11 cellular contexts compared by ENCODE assay signal in genomic region chr5:40615586-40616193, GRCh38.
DNase-seq lines count a peak whose midpoint lies in the region; ATAC-seq and TF ChIP-seq lines count a peak whose summit lies in the region.
"Had no signal": no experiment of that assay in that cellular context is flagged by ENCODE, and none has a peak within 500 bp of the region (broad histone marks: within the 10 kb centered on the region; RNA-seq: fewer than 3 reads in every experiment).

No MANE protein-coding gene starts in this region.

- H3K4me1 ChIP-seq in GM23338 (ENCODE audit: insufficient read depth): no peaks in the 10 kb centered on the region

- no peaks in the 10 kb centered on the region for H3K27me3 Mint-ChIP-seq in activated CD8-positive, alpha-beta T cell treated with anti-CD3 and anti-CD28 coated beads for 36 hours
- H3K27me3 Mint-ChIP-seq in GM23338 (ENCODE audit: insufficient read depth, low read depth, poor library complexity): no peaks in the 10 kb centered on the region

- H3K27me3 ChIP-seq in HL-60 (ENCODE audit: insufficient read depth, poor library complexity, severe bottlenecking) (no peaks in the 10 kb centered on the region), GM23338 (ENCODE audit: insufficient read depth) (no peaks in the 10 kb centered on the region)

- intact Hi-C loops in activated CD8-positive, alpha-beta T cell treated with anti-CD3 and anti-CD28 coated beads for 36 hours (cut with micrococcal nuclease): no loop called here
- intact Hi-C loops in left colon (cut with DNase I, micrococcal nuclease): no loop called here

- peak; percentile 49 for ATAC-seq in activated CD8-positive, alpha-beta T cell treated with anti-CD3 and anti-CD28 coated beads for 36 hours
- peak; percentile 93 for ATAC-seq in left colon
- no peak for ATAC-seq in HG02759 (IDR thresholded peaks at IDR 0.05; ENCODE audit: unreplicated experiment)
- ATAC-seq in GM23338: no peak
- no peak for ATAC-seq in HG02623 (IDR thresholded peaks at IDR 0.05; ENCODE audit: unreplicated experiment)

- no peaks in the 10 kb centered on the region for H4K20me1 ChIP-seq in GM23338 (replicated peaks; ENCODE audit: insufficient read depth)

- no peaks in the 10 kb centered on the region for H3F3A ChIP-seq in GM23338 (replicated peaks; ENCODE audit: low read depth)

- peak overlapping the region; percentile 56 for H3K27ac Mint-ChIP-seq in activated CD8-positive, alpha-beta T cell treated with anti-CD3 and anti-CD28 coated beads for 36 hours
- no peak overlapping the region for H3K27ac Mint-ChIP-seq in GM23338

- no peak overlapping the region; the same call in 1 of the 2 replicates for H3K4me3 ChIP-seq in HL-60 (replicated peaks; ENCODE audit: insufficient read depth, low read length)
- no peak overlapping the region for H3K4me3 ChIP-seq in GM23338

- H3K36me3 Mint-ChIP-seq in activated CD8-positive, alpha-beta T cell treated with anti-CD3 and anti-CD28 coated beads for 36 hours (ENCODE audit: low read depth): no peaks in the 10 kb centered on the region
- H3K36me3 Mint-ChIP-seq in GM23338 (ENCODE audit: low read depth): no peaks in the 10 kb centered on the region

- no peaks in the 10 kb centered on the region for H3K79me2 ChIP-seq in GM23338 (replicated peaks; ENCODE audit: insufficient read depth)

- peak overlapping the region; percentile 34 for H3K4me3 Mint-ChIP-seq in activated CD8-positive, alpha-beta T cell treated with anti-CD3 and anti-CD28 coated beads for 36 hours
- no peak overlapping the region for H3K4me3 Mint-ChIP-seq in GM23338

- TF ChIP-seq CTCF in HL-60 (IDR thresholded peaks at IDR 0.05; ENCODE audit: insufficient read depth, low read length) (no peak), GM23338 (conservative IDR thresholded peaks at IDR 0.05; ENCODE audit: low read depth in 2 of 2) (no peak)
- no peak for TF ChIP-seq CTCF in activated CD8-positive, alpha-beta T cell treated with anti-CD3 and anti-CD28 coated beads for 36 hours (IDR thresholded peaks at IDR 0.05)

- no peaks in the 10 kb centered on the region for H3K9me2 ChIP-seq in GM23338 (ENCODE audit: insufficient read depth)

- H3K36me3 ChIP-seq in GM23338 (ENCODE audit: insufficient read depth): no peaks in the 10 kb centered on the region

- CTCF ChIA-PET in activated CD8-positive, alpha-beta T cell treated with anti-CD3 and anti-CD28 coated beads for 36 hours (lab: Charles Lee): interaction anchor here (0.6 to 1.3 kb wide), 4 partner anchors 14 to 667 kb away, joined by 3 to 5 read pairs (median 4); no protein-coding TSS in a partner anchor

- H3K9me3 Mint-ChIP-seq in activated CD8-positive, alpha-beta T cell treated with anti-CD3 and anti-CD28 coated beads for 36 hours: peaks cover 2% of the 10 kb centered on the region
- H3K9me3 Mint-ChIP-seq in GM23338: no peaks in the 10 kb centered on the region

- POLR2A ChIA-PET in activated CD8-positive, alpha-beta T cell treated with anti-CD3 and anti-CD28 coated beads for 36 hours (lab: Charles Lee): interaction anchor here (0.6 to 0.7 kb wide), 2 partner anchors 9 to 22 kb away, joined by 3 read pairs; no protein-coding TSS in a partner anchor

- H3K27ac ChIP-seq in HL-60 (replicated peaks): peak overlapping the region; percentile 78
- H3K27ac ChIP-seq in GM23338 (ENCODE audit: low read depth): no peak overlapping the region
- H3K27ac ChIP-seq: KMS-11 had no signal

- no peak overlapping the region for H2AFZ ChIP-seq in GM23338

- no peak overlapping the region for H3K4me2 ChIP-seq in GM23338
- H3K4me2 ChIP-seq: KMS-11 had no signal

- H3K4me1 Mint-ChIP-seq in activated CD8-positive, alpha-beta T cell treated with anti-CD3 and anti-CD28 coated beads for 36 hours (ENCODE audit: low read depth): peaks cover 28% of the 10 kb centered on the region
- H3K4me1 Mint-ChIP-seq in GM23338: no peaks in the 10 kb centered on the region

- DNase-seq in AML-193 (lab: John Stamatoyannopoulos, UW) (peak; percentile 91), HL-60 (ENCODE audit: low read depth in 1 of 2, low spot score in 1 of 2) (peak; percentile 49 to 60), left colon (no peak), GM23338 (ENCODE audit: low spot score) (no peak), mesenteric fat pad (ENCODE audit: low spot score) (no peak)
- DNase-seq in activated CD8-positive, alpha-beta T cell treated with anti-CD3 and anti-CD28 coated beads for 36 hours: no peak
- DNase-seq: amniotic stem cell, NCI-H524 treated with DMSO at 0.1 percent for 48 hours had no signal

TF ChIP-seq in GM23338, 12 proteins besides CTCF, POLR2A, EP300 and RAD21 (continues in another document):
- TF ChIP-seq EZH2phosphoT487 (IDR thresholded peaks at IDR 0.05; ENCODE audit: unreplicated experiment) (no peak), STAT1 (IDR thresholded peaks at IDR 0.05; ENCODE audit: unreplicated experiment) (no peak), NANOG (IDR thresholded peaks at IDR 0.05; ENCODE audit: borderline replicate concordance) (no peak), ZNF331 (CRISPR knock-in tag; IDR thresholded peaks at IDR 0.05; ENCODE audit: low read depth) (no peak), POLR2AphosphoS5 (IDR thresholded peaks at IDR 0.05; ENCODE audit: low read depth) (no peak), REST (IDR thresholded peaks at IDR 0.05; ENCODE audit: unreplicated experiment) (no peak)

Comparison
In these comparisons a context has a peak if more than half of its experiments do, and no peak if none do; other contexts are left out.
1. DNase-seq: peak in AML-193 (2 of 2) and HL-60 (2 of 2); none in activated CD8-positive, alpha-beta T cell treated with anti-CD3 and anti-CD28 coated beads for 36 hours (single experiment), left colon (0 of 2), GM23338 (single experiment) and mesenteric fat pad (single experiment).
2. ATAC-seq: peak in activated CD8-positive, alpha-beta T cell treated with anti-CD3 and anti-CD28 coated beads for 36 hours (single experiment) and left colon (single experiment); none in HG02759 (single experiment), GM23338 (single experiment) and HG02623 (single experiment).